Comparison of ENCODE assay signal across 18 cellular contexts in the genomic region with DNA sequence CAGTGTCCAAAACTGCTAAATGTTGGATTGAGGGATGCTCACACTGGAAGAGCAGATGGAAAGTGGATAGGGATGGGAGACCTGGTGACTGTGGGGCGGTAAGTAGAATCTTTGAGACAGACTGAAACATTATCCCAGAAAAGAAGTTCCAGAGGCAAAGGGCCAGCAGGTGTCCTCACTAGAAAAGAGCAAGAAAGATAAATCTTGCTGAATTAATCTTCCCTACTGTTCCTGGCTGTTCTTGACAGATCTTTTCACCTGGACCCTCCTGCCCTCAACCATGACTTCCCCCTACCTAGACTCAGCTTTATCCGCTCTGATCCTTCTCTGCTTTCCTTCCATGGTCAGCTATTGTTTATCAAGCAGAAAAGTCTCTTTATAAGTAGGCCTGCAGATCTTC.
"Had no signal": no experiment of that assay in that cellular context is flagged by ENCODE, and none has a peak within 500 bp of the region (broad histone marks: within the 10 kb centered on the region; RNA-seq: fewer than 3 reads in every experiment).

No MANE protein-coding gene starts in this region.

- H3K4me1 ChIP-seq: breast epithelium, gastrocnemius medialis had no signal

- H3K9me3 Mint-ChIP-seq: activated naive CD4-positive, alpha-beta T cell treated with anti-CD3 and anti-CD28 coated beads, Interleukin-2, amount 50 U/mL, for 24 hours; natural killer cell treated with Interleukin-12 subunit alpha and Interleukin-12 subunit beta and Interleukin-15 and Interleukin-18, amount 100 ng/mL, for 72 hours; type B pancreatic cell had no signal

- H3K27ac ChIP-seq: breast epithelium, gastrocnemius medialis had no signal

- H3K36me3 ChIP-seq: ascending aorta, breast epithelium, gastrocnemius medialis, stomach had no signal

- H3K36me3 Mint-ChIP-seq: activated naive CD4-positive, alpha-beta T cell treated with anti-CD3 and anti-CD28 coated beads, Interleukin-2, amount 50 U/mL, for 24 hours; mesothelial cell of epicardium; natural killer cell treated with Interleukin-12 subunit alpha and Interleukin-12 subunit beta and Interleukin-15 and Interleukin-18, amount 100 ng/mL, for 72 hours; type B pancreatic cell had no signal

- H3K4me3 Mint-ChIP-seq: activated naive CD4-positive, alpha-beta T cell treated with anti-CD3 and anti-CD28 coated beads, Interleukin-2, amount 50 U/mL, for 24 hours; activated T-cell treated with anti-CD3 and anti-CD28 coated beads, Interleukin-2, amount 50 U/mL, for 72 hours; mesothelial cell of epicardium; natural killer cell treated with Interleukin-12 subunit alpha and Interleukin-12 subunit beta and Interleukin-15 and Interleukin-18, amount 100 ng/mL, for 72 hours; type B pancreatic cell had no signal

- H3K9me3 ChIP-seq: ascending aorta, breast epithelium, gastrocnemius medialis, stomach had no signal

- DNase-seq: activated CD4-positive, alpha-beta T cell treated with anti-CD3 and anti-CD28 coated beads, Interleukin-2, amount 50 U/mL, for 4 hours; activated CD4-positive, CD25-positive, alpha-beta regulatory T cell treated with anti-CD3 and anti-CD28 coated beads, Interleukin-2, amount 50 U/mL, for 72 hours; activated gamma-delta T cell; activated T-cell treated with anti-CD3 and anti-CD28 coated beads, Interleukin-2, amount 50 U/mL, for 72 hours; cortex of kidney; gastrocnemius medialis; head of caudate nucleus; nucleus accumbens; stimulated activated CD4-positive, alpha-beta T cell treated with anti-CD3 and anti-CD28 coated beads, Interleukin-2, amount 100 ng/mL, for 48 hours; stomach; T1000 had no signal

- H3K27me3 ChIP-seq: ascending aorta, breast epithelium, gastrocnemius medialis, stomach had no signal

- H3K27me3 Mint-ChIP-seq: activated naive CD4-positive, alpha-beta T cell treated with anti-CD3 and anti-CD28 coated beads, Interleukin-2, amount 50 U/mL, for 24 hours; natural killer cell treated with Interleukin-12 subunit alpha and Interleukin-12 subunit beta and Interleukin-15 and Interleukin-18, amount 100 ng/mL, for 72 hours; type B pancreatic cell had no signal

- H3K4me3 ChIP-seq: ascending aorta, breast epithelium, gastrocnemius medialis, lung, stomach had no signal

- H3K4me1 Mint-ChIP-seq: activated naive CD4-positive, alpha-beta T cell treated with anti-CD3 and anti-CD28 coated beads, Interleukin-2, amount 50 U/mL, for 24 hours had no signal

- H3K27ac Mint-ChIP-seq: activated naive CD4-positive, alpha-beta T cell treated with anti-CD3 and anti-CD28 coated beads, Interleukin-2, amount 50 U/mL, for 24 hours; activated T-cell treated with anti-CD3 and anti-CD28 coated beads, Interleukin-2, amount 50 U/mL, for 72 hours; mesothelial cell of epicardium; natural killer cell treated with Interleukin-12 subunit alpha and Interleukin-12 subunit beta and Interleukin-15 and Interleukin-18, amount 100 ng/mL, for 72 hours; type B pancreatic cell had no signal
